8 cellular contexts compared by ENCODE assay signal in genomic region chr6:152124432-152125074, GRCh38.
DNase-seq lines count a peak whose midpoint lies in the region; ATAC-seq and TF ChIP-seq lines count a peak whose summit lies in the region.

No MANE protein-coding gene starts in this region.

- H3K9me3 ChIP-seq in osteoblast (ENCODE audit: low read depth, low read length) = no peaks in the 10 kb centered on the region

- TF ChIP-seq CTCF in osteoblast (IDR thresholded peaks at IDR 0.05; ENCODE audit: extremely low read depth, low read depth, low read length) = peak; percentile 82

- H3K27ac ChIP-seq in osteoblast (ENCODE audit: low read depth, low read length) = no peak overlapping the region

- no peaks in the 10 kb centered on the region for H3K79me2 ChIP-seq in osteoblast (ENCODE audit: insufficient read depth, low read length)

- ATAC-seq in GM19025 (IDR thresholded peaks at IDR 0.05; ENCODE audit: low read depth, unreplicated experiment) = peak; percentile 58
- ATAC-seq in HG03025 (IDR thresholded peaks at IDR 0.05; ENCODE audit: low FRiP score, unreplicated experiment) = no peak

- no peak overlapping the region for H3K4me3 ChIP-seq in osteoblast (ENCODE audit: insufficient read depth, low read length)

- H3K4me2 ChIP-seq in osteoblast (ENCODE audit: insufficient read depth, low read length) = no peak overlapping the region

- DNase-seq in COLO668 (lab: John Stamatoyannopoulos, UW; ENCODE audit: unreplicated experiment) (peak; percentile 9), HT-29 (ENCODE audit: low spot score) (peak; percentile 56), SK-N-DZ (ENCODE audit: low spot score) (peak; percentile 17), fibroblast of peridontal ligament (ENCODE audit: extremely low read depth) (peak; percentile 89), osteoblast (ENCODE audit: insufficient read length, low spot score, missing footprints) (peak; percentile 85), NCI-H2227 treated with DMSO at 0.1 percent for 48 hours (lab: John Stamatoyannopoulos, UW) (no peak)

- H4K20me1 ChIP-seq in osteoblast (ENCODE audit: insufficient read depth, low read length) = no peaks in the 10 kb centered on the region

- H3K36me3 ChIP-seq in osteoblast (ENCODE audit: insufficient read depth, low read length) = peaks cover 38% of the 10 kb centered on the region

- no peaks in the 10 kb centered on the region for H3K27me3 ChIP-seq in osteoblast (ENCODE audit: insufficient read depth, low read length)

- H3K4me1 ChIP-seq in osteoblast (ENCODE audit: insufficient read depth, low read length) = peaks cover 4% of the 10 kb centered on the region

- H2AFZ ChIP-seq in osteoblast (ENCODE audit: low read length) = no peak overlapping the region
